19 cellular contexts compared by ENCODE assay signal in the genomic region with DNA sequence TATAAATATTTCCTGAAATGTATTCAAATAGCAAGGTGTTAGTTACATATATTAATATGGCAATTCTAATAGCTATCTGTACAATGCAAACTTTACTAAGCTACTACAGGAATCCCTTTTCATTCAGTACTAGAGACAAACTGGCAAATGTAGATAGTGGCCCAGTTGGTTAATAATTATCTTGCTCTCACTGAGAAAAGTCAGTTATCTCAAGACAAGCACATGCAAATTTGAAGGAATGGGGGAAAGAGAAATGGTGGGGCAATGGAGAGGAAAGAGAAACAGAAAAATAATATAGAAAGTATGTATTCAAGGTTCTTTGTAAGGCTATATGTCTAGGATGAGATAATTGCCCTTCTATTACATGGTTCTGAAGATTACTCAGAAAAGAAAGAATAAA.
DNase-seq lines count a peak whose midpoint lies in the region; ATAC-seq, FAIRE-seq and TF ChIP-seq lines count a peak whose summit lies in the region.
"Had no signal": no experiment of that assay in that cellular context is flagged by ENCODE, and none has a peak within 500 bp of the region (broad histone marks: within the 10 kb centered on the region; RNA-seq: fewer than 3 reads in every experiment).

No MANE protein-coding gene starts in this region.

- H3K27ac Mint-ChIP-seq in H9 = no peak overlapping the region
- H3K27ac Mint-ChIP-seq: CD8-positive, alpha-beta T cell; type B pancreatic cell had no signal

- no peak overlapping the region for H2BK120ac ChIP-seq in H9 (ENCODE audit: low read depth, low read length, poor library complexity, severe bottlenecking)

- H2AFZ ChIP-seq in H9 (ENCODE audit: low read length) = no peak overlapping the region

- H3K36me3 ChIP-seq in kidney (ENCODE audit: control insufficient read depth in 1 of 2, insufficient read depth in 2 of 2, low read length in 2 of 2) = no peaks in the 10 kb centered on the region
- H3K36me3 ChIP-seq in esophagus squamous epithelium = no peaks in the 10 kb centered on the region
- H3K36me3 ChIP-seq: adrenal gland, ovary, SJCRH30 had no signal

- H4K20me1 ChIP-seq in H9 (ENCODE audit: control insufficient read depth, insufficient read depth, insufficient read length) = no peaks in the 10 kb centered on the region

- H2BK15ac ChIP-seq in H9 (ENCODE audit: low read depth, low read length) = no peak overlapping the region

- no peak overlapping the region for H3K27ac ChIP-seq in kidney (ENCODE audit: low read depth in 2 of 2, low read length in 2 of 2)
- no peak overlapping the region for H3K27ac ChIP-seq in esophagus squamous epithelium
- no peak overlapping the region for H3K27ac ChIP-seq in H9 (ENCODE audit: insufficient read length, low read depth, low read length)
- H3K27ac ChIP-seq: 22Rv1, adrenal gland, ovary, SJCRH30 had no signal

- no peaks in the 10 kb centered on the region for H3K9me3 Mint-ChIP-seq in H9
- H3K9me3 Mint-ChIP-seq: CD8-positive, alpha-beta T cell had no signal

- no peak overlapping the region for H3K56ac ChIP-seq in H9 (ENCODE audit: insufficient read length, low read depth, low read length)

- H3K9me3 ChIP-seq in kidney (ENCODE audit: control insufficient read depth in 1 of 2, low read length in 2 of 2) = no peaks in the 10 kb centered on the region
- H3K9me3 ChIP-seq in esophagus squamous epithelium = no peaks in the 10 kb centered on the region
- no peaks in the 10 kb centered on the region for H3K9me3 ChIP-seq in H9 (ENCODE audit: control insufficient read depth, low read depth, low read length)
- H3K9me3 ChIP-seq: adrenal gland, ovary, SJCRH30 had no signal

- H3K9ac ChIP-seq in kidney (ENCODE audit: low read length in 2 of 2) (no peak overlapping the region), H9 (ENCODE audit: extremely low read depth, insufficient read length, low read length) (no peak overlapping the region)

- FAIRE-seq in kidney (lab: Jason Lieb, UNC) = peak; percentile 77

- no peaks in the 10 kb centered on the region for H3K79me1 ChIP-seq in H9 (ENCODE audit: insufficient read depth, low read depth, low read length, poor library complexity, severe bottlenecking)

- H3K4me1 ChIP-seq in kidney (ENCODE audit: control insufficient read depth in 1 of 2, insufficient read depth in 1 of 2, low read depth in 1 of 2, low read length in 2 of 2) = no peaks in the 10 kb centered on the region
- H3K4me1 ChIP-seq in esophagus squamous epithelium = no peaks in the 10 kb centered on the region
- H3K4me1 ChIP-seq in H9 (ENCODE audit: insufficient read depth, low read length) = no peaks in the 10 kb centered on the region
- H3K4me1 ChIP-seq: adrenal gland, SJCRH30 had no signal

- no peak overlapping the region for H3K14ac ChIP-seq in H9 (ENCODE audit: insufficient read depth, low read length)

- no peaks in the 10 kb centered on the region for H3K36me3 Mint-ChIP-seq in H9 (ENCODE audit: insufficient read depth in 1 of 3, low read depth in 3 of 3)
- H3K36me3 Mint-ChIP-seq: CD8-positive, alpha-beta T cell; type B pancreatic cell had no signal

- ATAC-seq in GM21825 (IDR thresholded peaks at IDR 0.05; ENCODE audit: unreplicated experiment) (peak; percentile 97), HG03135 (IDR thresholded peaks at IDR 0.05; ENCODE audit: unreplicated experiment) (peak; percentile 98)
- ATAC-seq: CD8-positive, alpha-beta T cell had no signal

- no peak overlapping the region for H3K4me2 ChIP-seq in H9 (ENCODE audit: insufficient read depth, insufficient read length, low read length)

- no peak overlapping the region for H3T11ph ChIP-seq in H9 (ENCODE audit: low read length)

- no peaks in the 10 kb centered on the region for H3K27me3 Mint-ChIP-seq in H9 (ENCODE audit: low read depth)
- H3K27me3 Mint-ChIP-seq: type B pancreatic cell had no signal

- H3K79me2 ChIP-seq in H9 (ENCODE audit: insufficient read depth, low read length) = no peaks in the 10 kb centered on the region

- H3K4me3 ChIP-seq in kidney (ENCODE audit: low read length in 2 of 2) (no peak overlapping the region), esophagus squamous epithelium (no peak overlapping the region)
- H3K4me3 ChIP-seq: adrenal gland, ovary, SJCRH30 had no signal

- intact Hi-C loops in kidney (cut with DNase I) = no loop called here
- intact Hi-C loops in esophagus squamous epithelium (cut with DNase I) = no loop called here

- DNase-seq in DMS53 (lab: John Stamatoyannopoulos, UW) (peak; percentile 29), DMS53 treated with DMSO at 0.1 percent for 48 hours (lab: John Stamatoyannopoulos, UW; ENCODE audit: unreplicated experiment) (no peak), kidney (no peak), esophagus squamous epithelium (lab: John Stamatoyannopoulos, UW) (no peak), H9 (no peak), DMS114 treated with DMSO at 0.1 percent for 48 hours (lab: John Stamatoyannopoulos, UW; ENCODE audit: unreplicated experiment) (no peak)
- DNase-seq: activated CD8-positive, alpha-beta memory T cell treated with anti-CD3 and anti-CD28 coated beads, Interleukin-2, amount 50 U/mL, for 48 hours; adrenal gland; CD8-positive, alpha-beta T cell; cortex of kidney; midbrain; NCI-H1048; NCI-H526 treated with DMSO at 0.1 percent for 48 hours; ovary; SJCRH30 had no signal

- no peak overlapping the region for H2BK12ac ChIP-seq in H9 (ENCODE audit: insufficient read length, low read depth, low read length)

- H2AK5ac ChIP-seq in H9 (ENCODE audit: insufficient read length, low read length) = no peak overlapping the region

- no peak overlapping the region for H3K4me3 Mint-ChIP-seq in H9
- H3K4me3 Mint-ChIP-seq: CD8-positive, alpha-beta T cell; type B pancreatic cell had no signal

- H2BK20ac ChIP-seq in H9 (ENCODE audit: low read depth, low read length, poor library complexity, severe bottlenecking) = no peak overlapping the region

- no peak overlapping the region for H4K8ac ChIP-seq in H9 (replicated peaks; ENCODE audit: insufficient read length, low read depth, low read length)

- H3K18ac ChIP-seq in H9 (ENCODE audit: insufficient read length, low read depth, low read length) = no peak overlapping the region

- no peak overlapping the region for H4K5ac ChIP-seq in H9 (ENCODE audit: insufficient read length, low read depth, low read length)

- no peaks in the 10 kb centered on the region for H3K27me3 ChIP-seq in esophagus squamous epithelium
- no peaks in the 10 kb centered on the region for H3K27me3 ChIP-seq in H9 (ENCODE audit: insufficient read depth, low read length)
- H3K27me3 ChIP-seq: adrenal gland, ovary, SJCRH30 had no signal

- no peak overlapping the region for H3K4ac ChIP-seq in H9 (ENCODE audit: low read depth, low read length)

- H4K91ac ChIP-seq in H9 (ENCODE audit: insufficient read length, low read depth, low read length) = no peak overlapping the region

- TF ChIP-seq POLR2A in esophagus squamous epithelium (IDR thresholded peaks at IDR 0.05) = no peak

- H3K23ac ChIP-seq in H9 (ENCODE audit: insufficient read length, low read depth, low read length) = no peak overlapping the region

- no peaks in the 10 kb centered on the region for H3K4me1 Mint-ChIP-seq in H9

- H3K23me2 ChIP-seq in H9 (ENCODE audit: insufficient read length, low read depth, low read length, poor library complexity, severe bottlenecking) = no peaks in the 10 kb centered on the region

- TF ChIP-seq CTCF in kidney (IDR thresholded peaks at IDR 0.05; ENCODE audit: borderline replicate concordance, extremely low read depth, insufficient read depth) (no peak), esophagus squamous epithelium (IDR thresholded peaks at IDR 0.05) (no peak), H9 (conservative IDR thresholded peaks at IDR 0.05) (no peak)

- no peak overlapping the region for H2BK5ac ChIP-seq in H9 (ENCODE audit: insufficient read length, low read length)
